Comparison of ENCODE assay signal across 1 cellular context in genomic region chr1:228902781-228903572, GRCh38.
TF ChIP-seq lines count a peak whose summit lies in the region.

No MANE protein-coding gene starts in this region.

TF ChIP-seq in HepG2, 621 proteins besides CTCF, POLR2A, EP300 and RAD21 (continued from another document and continues in another):
- TF ChIP-seq ZBTB10 (CRISPR knock-in tag; IDR thresholded peaks at IDR 0.05; ENCODE audit: borderline replicate concordance): no peak
- 0 out of 2 replicates have a peak, but pooled peaks have one; percentile 33 for TF ChIP-seq PHF21A (CRISPR knock-in tag; IDR thresholded peaks at IDR 0.05)
- no peak for TF ChIP-seq ZNF138 (CRISPR knock-in tag; IDR thresholded peaks at IDR 0.05; ENCODE audit: low read depth)
- no peak for TF ChIP-seq ZNF597 (CRISPR knock-in tag; IDR thresholded peaks at IDR 0.05)
- TF ChIP-seq SNAPC2 (CRISPR knock-in tag; IDR thresholded peaks at IDR 0.05): no peak
- TF ChIP-seq NFE2L2 (IDR thresholded peaks at IDR 0.05; ENCODE audit: low read length): no peak
- TF ChIP-seq ZNF451 (CRISPR knock-in tag; IDR thresholded peaks at IDR 0.05): no peak
- no peak for TF ChIP-seq MTF2 (CRISPR knock-in tag; IDR thresholded peaks at IDR 0.05; ENCODE audit: borderline replicate concordance)
- TF ChIP-seq ZNF747 (CRISPR knock-in tag; IDR thresholded peaks at IDR 0.05; ENCODE audit: borderline replicate concordance): no peak
- no peak for TF ChIP-seq TBL1XR1 (IDR thresholded peaks at IDR 0.05; ENCODE audit: borderline replicate concordance, low read length, partially characterized antibody)
- 0 out of 2 replicates have a peak, but pooled peaks have one; percentile 46 for TF ChIP-seq ZNF710 (CRISPR knock-in tag; IDR thresholded peaks at IDR 0.05; ENCODE audit: borderline replicate concordance)
- no peak for TF ChIP-seq ZNF512B (CRISPR knock-in tag; IDR thresholded peaks at IDR 0.05; ENCODE audit: borderline replicate concordance)
- TF ChIP-seq ZNF772 (CRISPR knock-in tag; IDR thresholded peaks at IDR 0.05): no peak
- TF ChIP-seq POLR2AphosphoS2 (IDR thresholded peaks at IDR 0.05; ENCODE audit: low read depth, low read length): no peak
- no peak for TF ChIP-seq SP5 (CRISPR knock-in tag; IDR thresholded peaks at IDR 0.05; ENCODE audit: borderline replicate concordance, low read depth)
- TF ChIP-seq MED1 (CRISPR knock-in tag; IDR thresholded peaks at IDR 0.05): peak; percentile 70
- no peak for TF ChIP-seq TCF7 (IDR thresholded peaks at IDR 0.05; ENCODE audit: low read depth)
- no peak for TF ChIP-seq SOX13 (IDR thresholded peaks at IDR 0.05)
- peak in 1 of 2 experiments; percentile 67; a peak in 1 of 4 replicates for TF ChIP-seq SOX13 (CRISPR knock-in tag; conservative IDR thresholded peaks at IDR 0.05 in 1 of 2, IDR thresholded peaks at IDR 0.05 in 1 of 2)
- TF ChIP-seq KLF13 (CRISPR knock-in tag; IDR thresholded peaks at IDR 0.05): no peak
- 0 out of 2 replicates have a peak, but pooled peaks have one; percentile 2 for TF ChIP-seq SMC3 (IDR thresholded peaks at IDR 0.05; ENCODE audit: low read length)
- TF ChIP-seq DR1 (CRISPR knock-in tag; IDR thresholded peaks at IDR 0.05): no peak
- no peak for TF ChIP-seq SMARCC2 (IDR thresholded peaks at IDR 0.05)
- no peak for TF ChIP-seq NFIB (CRISPR knock-in tag; IDR thresholded peaks at IDR 0.05; ENCODE audit: borderline replicate concordance)
- no peak for TF ChIP-seq ZNF770 (CRISPR knock-in tag; IDR thresholded peaks at IDR 0.05)
- no peak for TF ChIP-seq ZNF207 (IDR thresholded peaks at IDR 0.05; ENCODE audit: borderline replicate concordance)
- TF ChIP-seq ZSCAN12 (CRISPR knock-in tag; IDR thresholded peaks at IDR 0.05): no peak
- TF ChIP-seq MLX (CRISPR knock-in tag; IDR thresholded peaks at IDR 0.05): no peak
- no peak for TF ChIP-seq FUBP1 (CRISPR knock-in tag; IDR thresholded peaks at IDR 0.05; ENCODE audit: borderline replicate concordance)
- TF ChIP-seq SMAD1 (CRISPR knock-in tag; IDR thresholded peaks at IDR 0.05; ENCODE audit: borderline replicate concordance, low read depth): no peak
- no peak for TF ChIP-seq DMAP1 (CRISPR knock-in tag; IDR thresholded peaks at IDR 0.05)
- TF ChIP-seq ZBTB7B (CRISPR knock-in tag; IDR thresholded peaks at IDR 0.05): no peak
- no peak for TF ChIP-seq ZNF773 (CRISPR knock-in tag; IDR thresholded peaks at IDR 0.05; ENCODE audit: borderline replicate concordance)
- TF ChIP-seq ZNF124 (CRISPR knock-in tag; IDR thresholded peaks at IDR 0.05): no peak
- no peak for TF ChIP-seq FOXA1 (IDR thresholded peaks at IDR 0.05)
- 0 out of 2 replicates have a peak, but pooled peaks have one; percentile 14 for TF ChIP-seq FOXA1 (CRISPR knock-in tag; IDR thresholded peaks at IDR 0.05)
- TF ChIP-seq ZNF263 (CRISPR knock-in tag; IDR thresholded peaks at IDR 0.05): no peak; the same call in 1 of the 2 replicates
- no peak for TF ChIP-seq ERF (CRISPR knock-in tag; IDR thresholded peaks at IDR 0.05)
- TF ChIP-seq SRF (IDR thresholded peaks at IDR 0.05; ENCODE audit: low read depth, low read length): no peak
- TF ChIP-seq FOSL1 (CRISPR knock-in tag; IDR thresholded peaks at IDR 0.05; ENCODE audit: borderline replicate concordance): no peak
- no peak for TF ChIP-seq BRF2 (CRISPR knock-in tag; IDR thresholded peaks at IDR 0.05)
- TF ChIP-seq ZIK1 (CRISPR knock-in tag; IDR thresholded peaks at IDR 0.05; ENCODE audit: borderline replicate concordance, low read depth): 0 out of 2 replicates have a peak, but pooled peaks have one; percentile 37
- TF ChIP-seq ZNF746 (CRISPR knock-in tag; IDR thresholded peaks at IDR 0.05): no peak
- TF ChIP-seq ZBTB2 (CRISPR knock-in tag; IDR thresholded peaks at IDR 0.05; ENCODE audit: low read depth): no peak
- TF ChIP-seq ZNF781 (CRISPR knock-in tag; IDR thresholded peaks at IDR 0.05; ENCODE audit: borderline replicate concordance, not compliant biosample characterization): no peak
- TF ChIP-seq ZNF878 (CRISPR knock-in tag; IDR thresholded peaks at IDR 0.05): peak; percentile 59; the same call in 1 of the 2 replicates
- no peak for TF ChIP-seq ZNF335 (CRISPR knock-in tag; IDR thresholded peaks at IDR 0.05)
- no peak for TF ChIP-seq ZBTB49 (CRISPR knock-in tag; IDR thresholded peaks at IDR 0.05; ENCODE audit: borderline replicate concordance)
- TF ChIP-seq PRPF4 (IDR thresholded peaks at IDR 0.05; ENCODE audit: low read depth, low read length, poor library complexity, severe bottlenecking): no peak
